In genomic region chr4:141207971-141208370, GRCh38 we compare ENCODE assay signal across 14 cellular contexts.
"Had no signal": no experiment of that assay in that cellular context is flagged by ENCODE, and none has a peak within 500 bp of the region (broad histone marks: within the 10 kb centered on the region; RNA-seq: fewer than 3 reads in every experiment).

No MANE protein-coding gene starts in this region.

- H3K27me3 ChIP-seq: tibial nerve had no signal

- H3K36me3 Mint-ChIP-seq: activated CD8-positive, alpha-beta memory T cell treated with anti-CD3 and anti-CD28 coated beads, Interleukin-2, amount 10 ng/mL, durations not matched to agents 7 days and 5 days; natural killer cell treated with Interleukin-12 subunit alpha and Interleukin-12 subunit beta and Interleukin-15 and Interleukin-18, amount 100 ng/mL, for 72 hours had no signal

- H3K36me3 ChIP-seq: tibial nerve had no signal

- H3K27ac Mint-ChIP-seq: activated CD8-positive, alpha-beta memory T cell treated with anti-CD3 and anti-CD28 coated beads, Interleukin-2, amount 10 ng/mL, durations not matched to agents 7 days and 5 days; activated naive CD8-positive, alpha-beta T cell; activated T-cell treated with anti-CD3 and anti-CD28 coated beads, Interleukin-2, amount 50 U/mL, for 24 hours; endodermal cell; natural killer cell treated with Interleukin-12 subunit alpha and Interleukin-12 subunit beta and Interleukin-15 and Interleukin-18, amount 100 ng/mL, for 72 hours; T-helper 2 cell treated with Interferon-gamma antibody and Interleukin-4, amounts not matched to agents 5 μg/mL and 100 μg/mL, for 36 hours had no signal

- H3K4me3 ChIP-seq: psoas muscle, skin epidermis, tibial nerve had no signal

- H3K4me1 ChIP-seq: psoas muscle, tibial nerve had no signal

- H3K9me3 Mint-ChIP-seq: activated T-cell treated with anti-CD3 and anti-CD28 coated beads, Interleukin-2, amount 50 U/mL, for 24 hours; natural killer cell treated with Interleukin-12 subunit alpha and Interleukin-12 subunit beta and Interleukin-15 and Interleukin-18, amount 100 ng/mL, for 72 hours; T-helper 2 cell treated with Interferon-gamma antibody and Interleukin-4, amounts not matched to agents 5 μg/mL and 100 μg/mL, for 36 hours had no signal

- H3K9me3 ChIP-seq: psoas muscle had no signal

- ATAC-seq: activated CD4-positive, CD25-positive, alpha-beta regulatory T cell treated with anti-CD3 and anti-CD28 coated beads, Interleukin-2, amount 50 U/mL, for 24 hours; activated CD8-positive, alpha-beta memory T cell treated with anti-CD3 and anti-CD28 coated beads, Interleukin-2, amount 10 ng/mL, durations not matched to agents 7 days and 5 days; natural killer cell treated with Interleukin-12 subunit alpha and Interleukin-12 subunit beta and Interleukin-15 and Interleukin-18, amount 100 ng/mL, for 72 hours; psoas muscle had no signal

- H3K27ac ChIP-seq: psoas muscle, skin epidermis, tibial nerve had no signal

- H3K4me1 Mint-ChIP-seq: endodermal cell had no signal

- DNase-seq: activated CD4-positive, alpha-beta T cell treated with anti-CD3 and anti-CD28 coated beads, Interleukin-2, amount 50 U/mL, for 48 hours; activated CD8-positive, alpha-beta memory T cell treated with anti-CD3 and anti-CD28 coated beads, Interleukin-2, amount 10 ng/mL, durations not matched to agents 7 days and 5 days; activated effector memory CD4-positive, alpha-beta T cell treated with anti-CD3 and anti-CD28 coated beads, Interleukin-2, amount 50 U/mL, for 16 hours; activated T-cell treated with anti-CD3 and anti-CD28 coated beads, Interleukin-2, amount 50 U/mL, for 24 hours; endodermal cell; mesenchymal stem cell; psoas muscle; stimulated activated CD4-positive, alpha-beta T cell treated with anti-CD3 and anti-CD28 coated beads, Interleukin-4, amount 100 ng/mL, for 4 hours had no signal

- H3K4me3 Mint-ChIP-seq: activated CD8-positive, alpha-beta memory T cell treated with anti-CD3 and anti-CD28 coated beads, Interleukin-2, amount 10 ng/mL, durations not matched to agents 7 days and 5 days; activated naive CD8-positive, alpha-beta T cell; activated T-cell treated with anti-CD3 and anti-CD28 coated beads, Interleukin-2, amount 50 U/mL, for 24 hours; endodermal cell; natural killer cell treated with Interleukin-12 subunit alpha and Interleukin-12 subunit beta and Interleukin-15 and Interleukin-18, amount 100 ng/mL, for 72 hours; T-helper 2 cell treated with Interferon-gamma antibody and Interleukin-4, amounts not matched to agents 5 μg/mL and 100 μg/mL, for 36 hours had no signal
